In the genomic region with DNA sequence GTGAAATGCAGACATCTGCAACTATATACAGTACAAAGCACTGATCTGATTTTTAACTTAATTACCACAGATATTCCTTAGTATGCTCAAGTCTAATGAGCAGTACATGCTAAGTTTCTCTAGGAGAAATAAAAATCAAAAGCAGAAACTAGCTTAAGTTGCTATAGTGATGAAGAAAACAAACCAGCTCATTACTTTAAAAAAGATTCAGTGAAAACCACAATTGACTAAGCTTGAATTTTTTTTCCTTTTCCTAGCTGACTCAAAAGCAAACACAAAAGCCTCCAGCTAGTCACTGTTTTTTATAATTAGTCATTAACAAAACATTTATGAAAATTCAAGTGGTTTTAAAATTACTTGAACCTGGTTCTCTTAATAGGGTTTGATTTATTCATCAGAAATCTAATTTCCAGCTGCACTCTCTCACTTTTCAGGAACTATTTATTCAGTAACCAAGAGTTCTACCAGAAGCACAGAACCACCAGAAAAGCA, we compare ENCODE assay signal across 7 cellular contexts. TPM values are rescaled to one million over a fixed set of nuclear protein-coding genes. Genes with fewer than 3 reads are reported as not detected.
DNase-seq lines count a peak whose midpoint lies in the region; ATAC-seq and TF ChIP-seq lines count a peak whose summit lies in the region.
"Not testable (repeated sequence)": the region's sequence is repeated elsewhere in the genome, so short reads cannot be mapped to it uniquely, and the experiment has no call there.

No MANE protein-coding gene starts in this region.

- not testable (repeated sequence) for H3K9me3 Mint-ChIP-seq in activated T-cell treated with anti-CD3 and anti-CD28 coated beads, Interleukin-2, amount 50 U/mL, for 24 hours

- TF ChIP-seq CTCF in colonic mucosa (IDR thresholded peaks at IDR 0.05); psoas muscle (IDR thresholded peaks at IDR 0.05): not testable (repeated sequence)

- intact Hi-C loops in colonic mucosa (cut with DNase I); psoas muscle (cut with DNase I): not testable (repeated sequence)

- not testable (repeated sequence) for H3K4me3 ChIP-seq in colonic mucosa, psoas muscle

- not testable (repeated sequence) for H3K27me3 Mint-ChIP-seq in activated T-cell treated with anti-CD3 and anti-CD28 coated beads, Interleukin-2, amount 50 U/mL, for 24 hours

- H3K4me3 Mint-ChIP-seq in activated T-cell treated with anti-CD3 and anti-CD28 coated beads, Interleukin-2, amount 50 U/mL, for 24 hours = peak overlapping the region; percentile 60

- ATAC-seq in GM18511 (IDR thresholded peaks at IDR 0.05; ENCODE audit: unreplicated experiment) = peak; percentile 74
- peak; percentile 66 for ATAC-seq in HG02759 (IDR thresholded peaks at IDR 0.05; ENCODE audit: unreplicated experiment)
- ATAC-seq in psoas muscle = not testable (repeated sequence)

- H3K27ac ChIP-seq in colonic mucosa (peak overlapping the region; percentile 17), psoas muscle (peak overlapping the region; percentile 23)

- H3K4me1 ChIP-seq in colonic mucosa, psoas muscle: not testable (repeated sequence)

- H3K9me3 ChIP-seq in colonic mucosa, psoas muscle: not testable (repeated sequence)

- not testable (repeated sequence) for H3K27me3 ChIP-seq in colonic mucosa; psoas muscle (ENCODE audit: insufficient read depth in 3 of 3, low read length in 2 of 3)

- not testable (repeated sequence) for H3K36me3 ChIP-seq in colonic mucosa; psoas muscle (ENCODE audit: insufficient read depth in 1 of 2, low read depth in 1 of 2)

- H3K9ac ChIP-seq in colonic mucosa (ENCODE audit: low read depth in 2 of 2, low read length in 2 of 2) = not testable (repeated sequence)

- H3K4me1 Mint-ChIP-seq in activated T-cell treated with anti-CD3 and anti-CD28 coated beads, Interleukin-2, amount 50 U/mL, for 24 hours (ENCODE audit: low read depth) = peaks cover 72% of the 10 kb centered on the region

- peaks cover 68% of the 10 kb centered on the region for H3K36me3 Mint-ChIP-seq in activated T-cell treated with anti-CD3 and anti-CD28 coated beads, Interleukin-2, amount 50 U/mL, for 24 hours (ENCODE audit: low read depth)

- peak overlapping the region; percentile 97 for H3K27ac Mint-ChIP-seq in activated T-cell treated with anti-CD3 and anti-CD28 coated beads, Interleukin-2, amount 50 U/mL, for 24 hours

- peak; percentile 86 for DNase-seq in LHCN-M2 (ENCODE audit: low read depth)
- not testable (repeated sequence) for DNase-seq in activated T-cell treated with anti-CD3 and anti-CD28 coated beads, Interleukin-2, amount 50 U/mL, for 24 hours; colonic mucosa; psoas muscle
- peak; percentile 31 for DNase-seq in hepatic stellate cell (ENCODE audit: low spot score)

RNA-seq across cellular contexts. Expression of a gene that starts 10.3 kb away (rescaled TPM):
- total RNA-seq in LHCN-M2 (2014; rRNA removed) = 194 and 203 TPM in 2 replicates
- 58.7 TPM for polyA plus RNA-seq in LHCN-M2 (2012)
- total RNA-seq in colonic mucosa = 100 to 1,000 TPM in 1 of 2 donors, 10 to 100 TPM in 1; 94.1 to 207 TPM
- 10 to 100 TPM; 54.2 to 70.8 (median 58.7) TPM for total RNA-seq in psoas muscle
- polyA plus RNA-seq in psoas muscle = 10 to 100 TPM; 42.3 to 64.0 (median 57.0) TPM

RNA-seq across cellular contexts. Expression of a gene that starts 10.7 kb away (rescaled TPM):
- total RNA-seq in LHCN-M2 (2014; rRNA removed) = 30.0 and 32.4 TPM in 2 replicates
- 8.1 TPM for polyA plus RNA-seq in LHCN-M2 (2012)
- 10 to 100 TPM; 27.8 to 28.3 TPM for total RNA-seq in colonic mucosa
- total RNA-seq in psoas muscle = 10 to 100 TPM in 3 of 4 donors, 1 to 10 TPM in 1; 7.9 to 14.5 (median 12.5) TPM
- 10 to 100 TPM; 11.1 to 25.7 (median 24.0) TPM for polyA plus RNA-seq in psoas muscle
